Comparison of ENCODE assay signal across 1 cellular context in the genomic region with DNA sequence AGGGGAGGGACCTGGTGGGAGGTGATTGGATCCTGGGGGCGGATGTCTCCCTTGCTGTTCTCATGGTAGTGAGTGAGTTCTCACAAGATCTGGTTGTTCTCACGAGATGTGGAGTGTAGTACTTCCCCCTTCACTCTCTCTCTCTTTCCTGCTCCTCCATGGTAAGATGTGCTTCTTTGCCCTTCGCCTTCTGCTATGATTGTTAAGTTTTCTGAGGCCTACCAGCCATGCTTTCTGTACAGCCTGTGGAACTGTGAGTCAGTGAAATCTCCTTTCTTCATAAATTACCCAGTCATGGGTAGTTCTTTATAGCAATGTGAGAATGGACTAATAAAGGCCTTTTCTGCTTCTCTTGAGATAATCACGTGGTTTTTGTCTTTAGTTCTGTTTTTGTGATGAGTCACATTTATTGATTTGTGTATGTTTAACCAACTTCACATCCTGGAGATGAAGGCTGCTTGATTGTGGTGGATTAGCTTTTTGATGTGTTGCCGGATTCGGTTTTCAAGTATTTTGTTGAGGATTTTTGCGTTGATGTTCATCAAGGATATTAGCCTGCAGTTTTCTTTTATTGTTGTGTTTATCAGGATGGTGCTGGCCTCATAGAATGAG.
A peak's percentile ranks its signal among the peaks of the same experiment; 100 is the strongest.
TF ChIP-seq lines count a peak whose summit lies in the region.

No MANE protein-coding gene starts in this region.

TF ChIP-seq in K562, 482 proteins besides CTCF, POLR2A, EP300 and RAD21 (continued from another document):
- TF ChIP-seq, protein P1, sequence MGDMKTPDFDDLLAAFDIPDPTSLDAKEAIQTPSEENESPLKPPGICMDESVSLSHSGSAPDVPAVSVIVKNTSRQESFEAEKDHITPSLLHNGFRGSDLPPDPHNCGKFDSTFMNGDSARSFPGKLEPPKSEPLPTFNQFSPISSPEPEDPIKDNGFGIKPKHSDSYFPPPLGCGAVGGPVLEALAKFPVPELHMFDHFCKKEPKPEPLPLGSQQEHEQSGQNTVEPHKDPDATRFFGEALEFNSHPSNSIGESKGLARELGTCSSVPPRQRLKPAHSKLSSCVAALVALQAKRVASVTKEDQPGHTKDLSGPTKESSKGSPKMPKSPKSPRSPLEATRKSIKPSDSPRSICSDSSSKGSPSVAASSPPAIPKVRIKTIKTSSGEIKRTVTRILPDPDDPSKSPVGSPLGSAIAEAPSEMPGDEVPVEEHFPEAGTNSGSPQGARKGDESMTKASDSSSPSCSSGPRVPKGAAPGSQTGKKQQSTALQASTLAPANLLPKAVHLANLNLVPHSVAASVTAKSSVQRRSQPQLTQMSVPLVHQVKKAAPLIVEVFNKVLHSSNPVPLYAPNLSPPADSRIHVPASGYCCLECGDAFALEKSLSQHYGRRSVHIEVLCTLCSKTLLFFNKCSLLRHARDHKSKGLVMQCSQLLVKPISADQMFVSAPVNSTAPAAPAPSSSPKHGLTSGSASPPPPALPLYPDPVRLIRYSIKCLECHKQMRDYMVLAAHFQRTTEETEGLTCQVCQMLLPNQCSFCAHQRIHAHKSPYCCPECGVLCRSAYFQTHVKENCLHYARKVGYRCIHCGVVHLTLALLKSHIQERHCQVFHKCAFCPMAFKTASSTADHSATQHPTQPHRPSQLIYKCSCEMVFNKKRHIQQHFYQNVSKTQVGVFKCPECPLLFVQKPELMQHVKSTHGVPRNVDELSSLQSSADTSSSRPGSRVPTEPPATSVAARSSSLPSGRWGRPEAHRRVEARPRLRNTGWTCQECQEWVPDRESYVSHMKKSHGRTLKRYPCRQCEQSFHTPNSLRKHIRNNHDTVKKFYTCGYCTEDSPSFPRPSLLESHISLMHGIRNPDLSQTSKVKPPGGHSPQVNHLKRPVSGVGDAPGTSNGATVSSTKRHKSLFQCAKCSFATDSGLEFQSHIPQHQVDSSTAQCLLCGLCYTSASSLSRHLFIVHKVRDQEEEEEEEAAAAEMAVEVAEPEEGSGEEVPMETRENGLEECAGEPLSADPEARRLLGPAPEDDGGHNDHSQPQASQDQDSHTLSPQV (IDR thresholded peaks at IDR 0.05): peak; percentile 93
